Comparison of ENCODE assay signal across 10 cellular contexts in the genomic region with DNA sequence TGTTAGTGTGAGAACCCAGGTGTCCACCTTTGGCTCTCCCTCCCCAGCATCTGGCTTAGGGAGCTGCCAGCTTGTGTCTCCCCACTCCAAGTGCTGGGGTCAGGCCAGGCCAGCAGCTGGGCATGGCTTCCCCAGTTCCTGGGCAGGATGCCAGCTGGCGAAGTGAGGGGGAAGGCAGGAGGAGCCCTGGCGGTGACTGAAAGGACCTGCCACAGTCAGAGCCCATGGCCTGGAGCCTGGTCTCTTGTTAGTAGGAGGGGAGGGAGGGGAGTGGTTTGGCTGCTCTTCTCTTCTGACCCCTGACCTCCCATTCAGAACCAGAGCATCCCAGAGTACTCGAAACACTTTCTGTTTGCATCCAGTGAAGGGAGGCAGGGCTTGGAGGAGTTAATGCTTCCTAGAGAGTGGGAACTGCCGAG. TPM values are rescaled to one million over a fixed set of nuclear protein-coding genes. Genes with fewer than 3 reads are reported as not detected.
A peak's percentile ranks its signal among the peaks of the same experiment; 100 is the strongest.
DNase-seq lines count a peak whose midpoint lies in the region; ATAC-seq and TF ChIP-seq lines count a peak whose summit lies in the region.
"Had no signal": no experiment of that assay in that cellular context is flagged by ENCODE, and none has a peak within 500 bp of the region (broad histone marks: within the 10 kb centered on the region; RNA-seq: fewer than 3 reads in every experiment).

No MANE protein-coding gene starts in this region.

- no peaks in the 10 kb centered on the region for H3K27me3 ChIP-seq in thoracic aorta (replicated peaks; ENCODE audit: insufficient read depth)

- no peak overlapping the region for H3K4me3 Mint-ChIP-seq in mesothelial cell of epicardium
- H3K4me3 Mint-ChIP-seq: activated naive CD8-positive, alpha-beta T cell treated with anti-CD3 and anti-CD28 coated beads, Interleukin-2, amount 10 ng/mL, durations not matched to agents 7 days and 5 days; CD8-positive, alpha-beta T cell had no signal

- H3K4me1 Mint-ChIP-seq in mesothelial cell of epicardium = peaks cover 6% of the 10 kb centered on the region

- peaks cover 19% of the 10 kb centered on the region for H3K36me3 Mint-ChIP-seq in mesothelial cell of epicardium

- DNase-seq in NCI-H187 (lab: John Stamatoyannopoulos, UW) (peak; percentile 25 to 68), NCI-H187 treated with DMSO at 0.1 percent for 48 hours (lab: John Stamatoyannopoulos, UW) (no peak), NCI-H2196 (lab: John Stamatoyannopoulos, UW; ENCODE audit: unreplicated experiment) (peak; percentile 95), epithelial cell of prostate (ENCODE audit: low read depth, low spot score) (no peak), mesothelial cell of epicardium (ENCODE audit: low spot score in 2 of 2, unreplicated experiment in 2 of 2) (peak; percentile 72 to 77), thoracic aorta (ENCODE audit: low spot score) (peak; percentile 94)
- peak; percentile 61 to 69 for DNase-seq in activated CD4-positive, alpha-beta T cell treated with anti-CD3 and anti-CD28 coated beads, Interleukin-2, amount 50 U/mL, for 48 hours

- H3K27ac ChIP-seq in epithelial cell of prostate (peak overlapping the region; percentile 95), thoracic aorta (peak overlapping the region; percentile 80 to 91)

- peaks cover 22% of the 10 kb centered on the region for H3K36me3 ChIP-seq in thoracic aorta

- ATAC-seq in thoracic aorta (ENCODE audit: insufficient number of reproducible peaks, low FRiP score, low read depth) (peak; percentile 37), GM19328 (IDR thresholded peaks at IDR 0.05; ENCODE audit: unreplicated experiment) (no peak)
- ATAC-seq: CD8-positive, alpha-beta T cell had no signal

- peaks cover 25 to 36% of the 10 kb centered on the region in 2 donors for H3K4me1 ChIP-seq in thoracic aorta (ENCODE audit: control insufficient read depth in 1 of 2, low read depth in 2 of 2)

- H3K9me3 Mint-ChIP-seq in mesothelial cell of epicardium = no peaks in the 10 kb centered on the region
- H3K9me3 Mint-ChIP-seq: activated naive CD8-positive, alpha-beta T cell treated with anti-CD3 and anti-CD28 coated beads, Interleukin-2, amount 10 ng/mL, durations not matched to agents 7 days and 5 days; CD8-positive, alpha-beta T cell had no signal

- H3K27me3 Mint-ChIP-seq in mesothelial cell of epicardium (ENCODE audit: low read depth) = no peaks in the 10 kb centered on the region
- H3K27me3 Mint-ChIP-seq: activated naive CD8-positive, alpha-beta T cell treated with anti-CD3 and anti-CD28 coated beads, Interleukin-2, amount 10 ng/mL, durations not matched to agents 7 days and 5 days had no signal

- H3K4me3 ChIP-seq in thoracic aorta = peak overlapping the region; percentile 16

- TF ChIP-seq CTCF in mesothelial cell of epicardium (IDR thresholded peaks at IDR 0.05; ENCODE audit: unreplicated experiment) = no peak
- peak; percentile 67 for TF ChIP-seq CTCF in thoracic aorta (IDR thresholded peaks at IDR 0.05)

- H3K9me3 ChIP-seq in thoracic aorta = no peaks in the 10 kb centered on the region

- no peak overlapping the region for H3K27ac Mint-ChIP-seq in mesothelial cell of epicardium
- H3K27ac Mint-ChIP-seq: activated naive CD8-positive, alpha-beta T cell treated with anti-CD3 and anti-CD28 coated beads, Interleukin-2, amount 10 ng/mL, durations not matched to agents 7 days and 5 days; CD8-positive, alpha-beta T cell had no signal

RNA-seq across cellular contexts. Expression of a gene that starts 0.6 kb away (rescaled TPM):
- 333 to 339 TPM (median 337 TPM) in 3 replicates for total RNA-seq in mesothelial cell of epicardium
- 100 to 1,000 TPM in 1 of 2 donors, 10 to 100 TPM in 1; 80.6 to 171 TPM for total RNA-seq in thoracic aorta

RNA-seq across cellular contexts. Expression of a gene that starts 26.9 kb away (rescaled TPM):
- total RNA-seq in mesothelial cell of epicardium (3.0 to 3.4 TPM (median 3.1 TPM) in 3 replicates), thoracic aorta (1 to 10 TPM; 3.3 to 5.4 TPM)

RNA-seq across cellular contexts. Expression of a gene that starts 31.4 kb away (rescaled TPM):
- 12.5 to 13.0 TPM (median 13.0 TPM) in 3 replicates for total RNA-seq in mesothelial cell of epicardium
- 1 to 10 TPM; 3.8 to 8.9 TPM for total RNA-seq in thoracic aorta

RNA-seq across cellular contexts. Expression of a gene that starts 31.8 kb away (rescaled TPM):
- total RNA-seq in mesothelial cell of epicardium (63.9 to 67.2 TPM (median 66.4 TPM) in 3 replicates), thoracic aorta (10 to 100 TPM; 49.5 to 62.7 TPM)

RNA-seq across cellular contexts. Expression of a gene that starts 34.3 kb away (rescaled TPM):
- 12.3 to 15.4 TPM (median 15.2 TPM) in 3 replicates for total RNA-seq in mesothelial cell of epicardium
- 10 to 100 TPM in 1 of 2 donors, 1 to 10 TPM in 1; 4.1 to 21.9 TPM for total RNA-seq in thoracic aorta

Comparison
In these comparisons a context has a peak if more than half of its experiments do, and no peak if none do; other contexts are left out.
1. DNase-seq: peak in NCI-H187 (2 of 2), NCI-H2196 (single experiment), activated CD4-positive, alpha-beta T cell treated with anti-CD3 and anti-CD28 coated beads, Interleukin-2, amount 50 U/mL, for 48 hours (2 of 2), mesothelial cell of epicardium (2 of 2) and thoracic aorta (single experiment); none in NCI-H187 treated with DMSO at 0.1 percent for 48 hours (single experiment) and epithelial cell of prostate (single experiment).